ENCODE assay signal across 8 cellular contexts in genomic region chr1:84298688-84299535, GRCh38. TPM values are rescaled to one million over a fixed set of nuclear protein-coding genes. Genes with fewer than 3 reads are reported as not detected.
DNase-seq lines count a peak whose midpoint lies in the region; ATAC-seq and TF ChIP-seq lines count a peak whose summit lies in the region.

No MANE protein-coding gene starts in this region.

- H3K27me3 Mint-ChIP-seq in CD4-positive, alpha-beta memory T cell = peaks cover 8 to 24% of the 10 kb centered on the region in 2 donors

- H3K4me2 ChIP-seq in OCI-LY1 (ENCODE audit: low read length) = peak overlapping the region; percentile 87

- no peaks in the 10 kb centered on the region for H3K36me3 ChIP-seq in CD4-positive, alpha-beta memory T cell (ENCODE audit: insufficient read depth, low read length)
- no peaks in the 10 kb centered on the region for H3K36me3 ChIP-seq in OCI-LY1 (ENCODE audit: insufficient read depth, low read length)
- no peaks in the 10 kb centered on the region for H3K36me3 ChIP-seq in neutrophil

- peaks cover 13 to 40% (median 31%) of the 10 kb centered on the region in 4 donors for H3K4me1 Mint-ChIP-seq in CD4-positive, alpha-beta memory T cell

- H3K4me3 Mint-ChIP-seq in CD4-positive, alpha-beta memory T cell = peak overlapping the region; percentile 77 to 94 (median 90)

- TF ChIP-seq CTCF in OCI-LY1 (IDR thresholded peaks at IDR 0.05; ENCODE audit: low read length) (no peak), neutrophil (IDR thresholded peaks at IDR 0.05) (no peak)

- POLR2A ChIA-PET in CD4-positive, alpha-beta memory T cell (lab: Charles Lee; ENCODE audit: partially characterized antibody) = interaction anchor here (0.7 to 1.8 kb wide), 2 partner anchors 51 to 154 kb away, joined by 3 to 5 read pairs; no protein-coding TSS in a partner anchor

- H3K9ac ChIP-seq in OCI-LY1 (ENCODE audit: low read length) = peak overlapping the region; percentile 87

- H3K27ac ChIP-seq in CD4-positive, alpha-beta memory T cell (ENCODE audit: low read depth, low read length) = no peak overlapping the region
- H3K27ac ChIP-seq in OCI-LY1 (ENCODE audit: low read depth, low read length, poor library complexity, severe bottlenecking) (peak overlapping the region; percentile 97), neutrophil (no peak overlapping the region)

- H3K4me1 ChIP-seq in CD4-positive, alpha-beta memory T cell (ENCODE audit: insufficient read depth, low read length) = peaks cover 35% of the 10 kb centered on the region
- peaks cover 69% of the 10 kb centered on the region for H3K4me1 ChIP-seq in OCI-LY1 (ENCODE audit: insufficient read depth, low read length, severe bottlenecking)
- H3K4me1 ChIP-seq in neutrophil (ENCODE audit: control insufficient read depth in 1 of 2, insufficient read depth in 1 of 2, low read depth in 1 of 2, low read length in 1 of 2) = peaks cover 30 to 42% of the 10 kb centered on the region in 2 experiments

- intact Hi-C loops in CD4-positive, alpha-beta memory T cell (cut with micrococcal nuclease) = no loop called here

- no peak overlapping the region for H2AFZ ChIP-seq in OCI-LY1 (ENCODE audit: low read length)

- peaks cover 5% of the 10 kb centered on the region for H3K79me2 ChIP-seq in OCI-LY1 (ENCODE audit: insufficient read depth, low read length)

- peak overlapping the region in 5 of 7 donors; percentile 39 to 80 (median 72) for H3K27ac Mint-ChIP-seq in CD4-positive, alpha-beta memory T cell

- no peaks in the 10 kb centered on the region for H4K20me1 ChIP-seq in OCI-LY1 (ENCODE audit: insufficient read depth, low read length)

- H3F3A ChIP-seq in OCI-LY1 (ENCODE audit: insufficient read depth, low read length) = peaks cover 6% of the 10 kb centered on the region; the same call in 1 of the 2 replicates

- no peaks in the 10 kb centered on the region for H3K9me3 ChIP-seq in CD4-positive, alpha-beta memory T cell (ENCODE audit: control insufficient read depth in 1 of 2, low read length in 2 of 2)
- H3K9me3 ChIP-seq in OCI-LY1 (ENCODE audit: low read length) (no peaks in the 10 kb centered on the region), neutrophil (no peaks in the 10 kb centered on the region)

- H3K27me3 ChIP-seq in CD4-positive, alpha-beta memory T cell (ENCODE audit: insufficient read depth, low read length) = peaks cover 3% of the 10 kb centered on the region
- H3K27me3 ChIP-seq in OCI-LY1 (ENCODE audit: insufficient read depth, low read length) (no peaks in the 10 kb centered on the region), neutrophil (no peaks in the 10 kb centered on the region)

- peaks cover 3 to 5% of the 10 kb centered on the region in 2 donors for H3K36me3 Mint-ChIP-seq in CD4-positive, alpha-beta memory T cell

- peaks cover 0 to 6% (median 0%) of the 10 kb centered on the region in 8 donors for H3K9me3 Mint-ChIP-seq in CD4-positive, alpha-beta memory T cell

- H3K4me3 ChIP-seq in CD4-positive, alpha-beta memory T cell (ENCODE audit: low read length in 2 of 2) = peak overlapping the region; percentile 32 to 63
- H3K4me3 ChIP-seq in OCI-LY1 (ENCODE audit: low read depth, low read length, poor library complexity, severe bottlenecking) (peak overlapping the region; percentile 76), neutrophil (ENCODE audit: low read depth in 1 of 2, low read length in 1 of 2) (peak overlapping the region; percentile 59 to 61)

- no peaks in the 10 kb centered on the region for H3K9me2 ChIP-seq in OCI-LY1 (ENCODE audit: low read depth, low read length)

- CTCF ChIA-PET in CD4-positive, alpha-beta memory T cell (lab: Charles Lee; ENCODE audit: partially characterized antibody) = interaction anchor here (1.0 kb wide), 1 partner anchor 155 kb away, joined by 6 read pairs; the partner anchor contains the start of gene PRKACB

- peak in 3 of 5 donors; percentile 14 to 20 (median 16) for DNase-seq in CD4-positive, alpha-beta memory T cell
- DNase-seq in GM19238 (ENCODE audit: insufficient read length, low spot score) (peak; percentile 13), glomerular visceral epithelial cell (ENCODE audit: extremely low spot score) (peak; percentile 34), NCI-H1105 treated with DMSO at 0.1 percent for 48 hours (lab: John Stamatoyannopoulos, UW) (no peak)
- peak; percentile 63 for DNase-seq in activated effector memory CD4-positive, alpha-beta T cell treated with anti-CD3 and anti-CD28 coated beads, Interleukin-2, amount 50 U/mL, for 16 hours

- ATAC-seq in HG03280 (IDR thresholded peaks at IDR 0.05; ENCODE audit: unreplicated experiment) = peak; percentile 31

RNA-seq across cellular contexts. Expression of gene SAMD13, which starts 2.6 kb away (rescaled TPM):
- total RNA-seq in CD4-positive, alpha-beta memory T cell = not detected
- polyA plus RNA-seq in CD4-positive, alpha-beta memory T cell = under 1 TPM in 1 of 2 donors, not detected in 1; 0.22 TPM
